Comparison of ENCODE assay signal across 3 cellular contexts in genomic region chr7:125830743-125831142, GRCh38.
"Had no signal": no experiment of that assay in that cellular context is flagged by ENCODE, and none has a peak within 500 bp of the region (broad histone marks: within the 10 kb centered on the region; RNA-seq: fewer than 3 reads in every experiment).

No MANE protein-coding gene starts in this region.

- DNase-seq: GDM1, GF-D8 had no signal

- ATAC-seq: GM12878 had no signal

- H3K4me3 ChIP-seq: GM12878 had no signal
